In genomic region chr21:44449473-44450363, GRCh38 we compare ENCODE assay signal across 1 cellular context.
TF ChIP-seq lines count a peak whose summit lies in the region.

No MANE protein-coding gene starts in this region.

TF ChIP-seq in HepG2, 621 proteins besides CTCF, POLR2A, EP300 and RAD21 (continued from another document):
- TF ChIP-seq, protein P1, sequence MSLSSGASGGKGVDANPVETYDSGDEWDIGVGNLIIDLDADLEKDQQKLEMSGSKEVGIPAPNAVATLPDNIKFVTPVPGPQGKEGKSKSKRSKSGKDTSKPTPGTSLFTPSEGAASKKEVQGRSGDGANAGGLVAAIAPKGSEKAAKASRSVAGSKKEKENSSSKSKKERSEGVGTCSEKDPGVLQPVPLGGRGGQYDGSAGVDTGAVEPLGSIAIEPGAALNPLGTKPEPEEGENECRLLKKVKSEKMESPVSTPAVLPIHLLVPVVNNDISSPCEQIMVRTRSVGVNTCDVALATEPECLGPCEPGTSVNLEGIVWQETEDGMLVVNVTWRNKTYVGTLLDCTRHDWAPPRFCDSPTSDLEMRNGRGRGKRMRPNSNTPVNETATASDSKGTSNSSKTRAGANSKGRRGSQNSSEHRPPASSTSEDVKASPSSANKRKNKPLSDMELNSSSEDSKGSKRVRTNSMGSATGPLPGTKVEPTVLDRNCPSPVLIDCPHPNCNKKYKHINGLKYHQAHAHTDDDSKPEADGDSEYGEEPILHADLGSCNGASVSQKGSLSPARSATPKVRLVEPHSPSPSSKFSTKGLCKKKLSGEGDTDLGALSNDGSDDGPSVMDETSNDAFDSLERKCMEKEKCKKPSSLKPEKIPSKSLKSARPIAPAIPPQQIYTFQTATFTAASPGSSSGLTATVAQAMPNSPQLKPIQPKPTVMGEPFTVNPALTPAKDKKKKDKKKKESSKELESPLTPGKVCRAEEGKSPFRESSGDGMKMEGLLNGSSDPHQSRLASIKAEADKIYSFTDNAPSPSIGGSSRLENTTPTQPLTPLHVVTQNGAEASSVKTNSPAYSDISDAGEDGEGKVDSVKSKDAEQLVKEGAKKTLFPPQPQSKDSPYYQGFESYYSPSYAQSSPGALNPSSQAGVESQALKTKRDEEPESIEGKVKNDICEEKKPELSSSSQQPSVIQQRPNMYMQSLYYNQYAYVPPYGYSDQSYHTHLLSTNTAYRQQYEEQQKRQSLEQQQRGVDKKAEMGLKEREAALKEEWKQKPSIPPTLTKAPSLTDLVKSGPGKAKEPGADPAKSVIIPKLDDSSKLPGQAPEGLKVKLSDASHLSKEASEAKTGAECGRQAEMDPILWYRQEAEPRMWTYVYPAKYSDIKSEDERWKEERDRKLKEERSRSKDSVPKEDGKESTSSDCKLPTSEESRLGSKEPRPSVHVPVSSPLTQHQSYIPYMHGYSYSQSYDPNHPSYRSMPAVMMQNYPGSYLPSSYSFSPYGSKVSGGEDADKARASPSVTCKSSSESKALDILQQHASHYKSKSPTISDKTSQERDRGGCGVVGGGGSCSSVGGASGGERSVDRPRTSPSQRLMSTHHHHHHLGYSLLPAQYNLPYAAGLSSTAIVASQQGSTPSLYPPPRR (CRISPR knock-in tag; IDR thresholded peaks at IDR 0.05; ENCODE audit: borderline replicate concordance): no peak
- TF ChIP-seq GATAD1 (CRISPR knock-in tag; IDR thresholded peaks at IDR 0.05) (no peak), GFI1 (CRISPR knock-in tag; IDR thresholded peaks at IDR 0.05; ENCODE audit: borderline replicate concordance) (0 out of 2 replicates have a peak, but pooled peaks have one; percentile 0)
TF ChIP-seq in HepG2: peak in this region for 2.
